Comparison of ENCODE assay signal across 8 cellular contexts in genomic region chr17:77280304-77280910, GRCh38.
DNase-seq lines count a peak whose midpoint lies in the region; ATAC-seq and TF ChIP-seq lines count a peak whose summit lies in the region.

No MANE protein-coding gene starts in this region.

- H3K36me3 ChIP-seq in MM.1S (replicated peaks; ENCODE audit: insufficient read depth, low read length) (no peaks in the 10 kb centered on the region), neural cell (ENCODE audit: insufficient read depth, low read length) (no peaks in the 10 kb centered on the region)

- H3K9me3 ChIP-seq in MM.1S (replicated peaks; ENCODE audit: insufficient read depth, low read length) (no peaks in the 10 kb centered on the region), neural cell (ENCODE audit: low read length) (no peaks in the 10 kb centered on the region)

- peaks cover 9% of the 10 kb centered on the region for H3K27me3 ChIP-seq in MM.1S (replicated peaks; ENCODE audit: insufficient read depth, low read length)
- peaks cover 39% of the 10 kb centered on the region for H3K27me3 ChIP-seq in neural cell (ENCODE audit: insufficient read depth, low read depth, low read length)

- peaks cover 34% of the 10 kb centered on the region for H3K27me3 Mint-ChIP-seq in central memory CD8-positive, alpha-beta T cell

- TF ChIP-seq EP300 in neural cell (conservative IDR thresholded peaks at IDR 0.05; ENCODE audit: poor library complexity, severe bottlenecking): no peak

- no peak overlapping the region for H3K9ac ChIP-seq in MM.1S (ENCODE audit: low read length)
- no peak overlapping the region for H3K9ac ChIP-seq in neural cell (ENCODE audit: low read length)

- H3K79me2 ChIP-seq in MM.1S (ENCODE audit: low read length) (peaks cover 13% of the 10 kb centered on the region), neural cell (replicated peaks; ENCODE audit: insufficient read depth, low read length) (no peaks in the 10 kb centered on the region)

- peaks cover 4% of the 10 kb centered on the region; the same call in 1 of the 2 replicates for H3K4me1 ChIP-seq in MM.1S (ENCODE audit: low read length)

- peaks cover 15% of the 10 kb centered on the region for H3K4me1 Mint-ChIP-seq in central memory CD8-positive, alpha-beta T cell

- H3K36me3 Mint-ChIP-seq in central memory CD8-positive, alpha-beta T cell (ENCODE audit: insufficient read depth): peaks cover 28% of the 10 kb centered on the region

- TF ChIP-seq RAD21 in neural cell (conservative IDR thresholded peaks at IDR 0.05): no peak

- no peaks in the 10 kb centered on the region for H3K9me2 ChIP-seq in MM.1S (replicated peaks; ENCODE audit: insufficient read depth, low read length)
- no peaks in the 10 kb centered on the region for H3K9me2 ChIP-seq in neural cell (ENCODE audit: insufficient read depth, low read length)

- H3K27ac Mint-ChIP-seq in central memory CD8-positive, alpha-beta T cell (ENCODE audit: low read depth): peak overlapping the region; percentile 82

- H3K9me3 Mint-ChIP-seq in central memory CD8-positive, alpha-beta T cell: no peaks in the 10 kb centered on the region

- peak overlapping the region; percentile 95 for H3K4me2 ChIP-seq in MM.1S (ENCODE audit: low read depth, low read length)
- H3K4me2 ChIP-seq in neural cell (ENCODE audit: low read length): no peak overlapping the region

- peak; percentile 31 for DNase-seq in activated T-cell treated with anti-CD3 and anti-CD28 coated beads, Interleukin-2, amount 50 U/mL, for 1 hour
- no peak for DNase-seq in activated T-cell treated with anti-CD3 and anti-CD28 coated beads for 4 hours
- peak; percentile 29 for DNase-seq in MM.1S
- DNase-seq in central memory CD8-positive, alpha-beta T cell (ENCODE audit: low spot score in 2 of 2): no peak
- no peak for DNase-seq in NCI-H2029 treated with DMSO at 0.1 percent for 48 hours (lab: John Stamatoyannopoulos, UW)

- H3K4me3 Mint-ChIP-seq in central memory CD8-positive, alpha-beta T cell: peak overlapping the region; percentile 71

- ATAC-seq in central memory CD8-positive, alpha-beta T cell (replicated peaks; ENCODE audit: extremely low read depth, poor library complexity, severe bottlenecking): no peak
- ATAC-seq in HG03280 (IDR thresholded peaks at IDR 0.05; ENCODE audit: unreplicated experiment) (no peak), GM19035 (IDR thresholded peaks at IDR 0.05; ENCODE audit: unreplicated experiment) (no peak)

- H3F3A ChIP-seq in MM.1S (ENCODE audit: insufficient read depth, low read length): 0 out of 2 replicates have a peak, but pooled peaks cover 3% of the 10 kb centered on the region
- no peaks in the 10 kb centered on the region for H3F3A ChIP-seq in neural cell (ENCODE audit: insufficient read depth, low read length, poor library complexity, severe bottlenecking)

- H2AFZ ChIP-seq in MM.1S (ENCODE audit: low read length) (peak overlapping the region; percentile 43; the same call in 1 of the 2 replicates), neural cell (ENCODE audit: low read depth, low read length) (no peak overlapping the region)

- no peaks in the 10 kb centered on the region for H4K20me1 ChIP-seq in MM.1S (ENCODE audit: insufficient read depth, low read length)
- H4K20me1 ChIP-seq in neural cell (ENCODE audit: insufficient read depth): no peaks in the 10 kb centered on the region

- H3K4me3 ChIP-seq in MM.1S (ENCODE audit: low read length): peak overlapping the region; percentile 55; the same call in 1 of the 2 replicates
- H3K4me3 ChIP-seq in neural cell (ENCODE audit: low read length): peak overlapping the region; percentile 40

- H3K27ac ChIP-seq in MM.1S (ENCODE audit: low read length): no peak overlapping the region
- no peak overlapping the region for H3K27ac ChIP-seq in neural cell (ENCODE audit: low read length)

- no peak for TF ChIP-seq CTCF in MM.1S (IDR thresholded peaks at IDR 0.05; ENCODE audit: low read length)
- TF ChIP-seq CTCF in neural cell (IDR thresholded peaks at IDR 0.05; ENCODE audit: poor library complexity, severe bottlenecking): no peak

TF ChIP-seq in neural cell, 6 proteins besides CTCF, POLR2A, EP300 and RAD21:
- TF ChIP-seq TAF1 (IDR thresholded peaks at IDR 0.05; ENCODE audit: low read depth) (no peak), MXI1 (conservative IDR thresholded peaks at IDR 0.05; ENCODE audit: poor library complexity, severe bottlenecking) (no peak)

Comparison
In these comparisons a context has a peak if more than half of its experiments do, and no peak if none do; other contexts are left out.
1. DNase-seq: peak in activated T-cell treated with anti-CD3 and anti-CD28 coated beads, Interleukin-2, amount 50 U/mL, for 1 hour (single experiment) and MM.1S (single experiment); none in activated T-cell treated with anti-CD3 and anti-CD28 coated beads for 4 hours (single experiment), central memory CD8-positive, alpha-beta T cell (0 of 2) and NCI-H2029 treated with DMSO at 0.1 percent for 48 hours (single experiment).